In genomic region chr20:49323622-49324238, GRCh38 we compare ENCODE assay signal across 8 cellular contexts. TPM values are rescaled to one million over a fixed set of nuclear protein-coding genes. Genes with fewer than 3 reads are reported as not detected.
DNase-seq lines count a peak whose midpoint lies in the region; ATAC-seq and TF ChIP-seq lines count a peak whose summit lies in the region.

No MANE protein-coding gene starts in this region.

- peaks cover 7% of the 10 kb centered on the region for H3K27me3 ChIP-seq in MG63

- peak; percentile 21; the same call in 1 of the 2 replicates for TF ChIP-seq CTCF in WI38 (IDR thresholded peaks at IDR 0.05; ENCODE audit: low read depth, low read length)

- H3K9me3 Mint-ChIP-seq in activated CD8-positive, alpha-beta memory T cell treated with anti-CD3 and anti-CD28 coated beads, Interleukin-2, amount 10 ng/mL, durations not matched to agents 7 days and 5 days (ENCODE audit: low read depth), result no peaks in the 10 kb centered on the region

- peak; percentile 90 for ATAC-seq in activated CD8-positive, alpha-beta memory T cell treated with anti-CD3 and anti-CD28 coated beads, Interleukin-2, amount 10 ng/mL, durations not matched to agents 7 days and 5 days
- ATAC-seq in GM19463 (IDR thresholded peaks at IDR 0.05; ENCODE audit: unreplicated experiment) (no peak), HG03025 (IDR thresholded peaks at IDR 0.05; ENCODE audit: low FRiP score, unreplicated experiment) (no peak)

- H3K27ac Mint-ChIP-seq in activated CD8-positive, alpha-beta memory T cell treated with anti-CD3 and anti-CD28 coated beads, Interleukin-2, amount 10 ng/mL, durations not matched to agents 7 days and 5 days, result peak overlapping the region; percentile 80

- H3K4me3 ChIP-seq in MG63 (no peak overlapping the region), WI38 (ENCODE audit: low read depth, low read length) (no peak overlapping the region)

- peak; percentile 67 for DNase-seq in activated CD8-positive, alpha-beta memory T cell treated with anti-CD3 and anti-CD28 coated beads, Interleukin-2, amount 10 ng/mL, durations not matched to agents 7 days and 5 days
- DNase-seq in activated CD8-positive, alpha-beta memory T cell treated with anti-CD3 and anti-CD28 coated beads, Interleukin-2, amount 50 U/mL, for 48 hours, result no peak
- DNase-seq in MG63 (peak; percentile 61), fibroblast of gingiva (ENCODE audit: low read depth) (peak; percentile 82), pulmonary artery endothelial cell (ENCODE audit: low read depth, low spot score) (peak; percentile 92)

- peaks cover 42% of the 10 kb centered on the region for H3K27me3 Mint-ChIP-seq in activated CD8-positive, alpha-beta memory T cell treated with anti-CD3 and anti-CD28 coated beads, Interleukin-2, amount 10 ng/mL, durations not matched to agents 7 days and 5 days

- peaks cover 23% of the 10 kb centered on the region for H3K4me1 Mint-ChIP-seq in activated CD8-positive, alpha-beta memory T cell treated with anti-CD3 and anti-CD28 coated beads, Interleukin-2, amount 10 ng/mL, durations not matched to agents 7 days and 5 days

- no peak overlapping the region for H3K4me3 Mint-ChIP-seq in activated CD8-positive, alpha-beta memory T cell treated with anti-CD3 and anti-CD28 coated beads, Interleukin-2, amount 10 ng/mL, durations not matched to agents 7 days and 5 days

- H3K36me3 ChIP-seq in MG63, result no peaks in the 10 kb centered on the region

- no peaks in the 10 kb centered on the region for H3K36me3 Mint-ChIP-seq in activated CD8-positive, alpha-beta memory T cell treated with anti-CD3 and anti-CD28 coated beads, Interleukin-2, amount 10 ng/mL, durations not matched to agents 7 days and 5 days

- H3K9me3 ChIP-seq in MG63, result no peaks in the 10 kb centered on the region

- CTCF ChIA-PET in activated CD8-positive, alpha-beta memory T cell treated with anti-CD3 and anti-CD28 coated beads, Interleukin-2, amount 10 ng/mL, durations not matched to agents 7 days and 5 days (lab: Charles Lee), result interaction anchor here (0.7 to 2.9 kb wide), 15 partner anchors 8 to 386 kb away, joined by 3 to 13 read pairs (median 5); no protein-coding TSS in a partner anchor

RNA-seq across cellular contexts. Expression of gene ZNFX1, which starts 45.9 kb away (rescaled TPM):
- 10 to 100 TPM; 69.2 to 88.6 TPM for total RNA-seq in activated CD8-positive, alpha-beta memory T cell treated with anti-CD3 and anti-CD28 coated beads, Interleukin-2, amount 10 ng/mL, durations not matched to agents 7 days and 5 days
- 29.6 and 34.3 TPM in 2 replicates for total RNA-seq in MG63 (2014; rRNA removed; shearing (Covaris generic); ENCODE audit: low replicate concordance)
- total RNA-seq in pulmonary artery endothelial cell, result 36.1 and 45.3 TPM in 2 replicates
